In the genomic region with DNA sequence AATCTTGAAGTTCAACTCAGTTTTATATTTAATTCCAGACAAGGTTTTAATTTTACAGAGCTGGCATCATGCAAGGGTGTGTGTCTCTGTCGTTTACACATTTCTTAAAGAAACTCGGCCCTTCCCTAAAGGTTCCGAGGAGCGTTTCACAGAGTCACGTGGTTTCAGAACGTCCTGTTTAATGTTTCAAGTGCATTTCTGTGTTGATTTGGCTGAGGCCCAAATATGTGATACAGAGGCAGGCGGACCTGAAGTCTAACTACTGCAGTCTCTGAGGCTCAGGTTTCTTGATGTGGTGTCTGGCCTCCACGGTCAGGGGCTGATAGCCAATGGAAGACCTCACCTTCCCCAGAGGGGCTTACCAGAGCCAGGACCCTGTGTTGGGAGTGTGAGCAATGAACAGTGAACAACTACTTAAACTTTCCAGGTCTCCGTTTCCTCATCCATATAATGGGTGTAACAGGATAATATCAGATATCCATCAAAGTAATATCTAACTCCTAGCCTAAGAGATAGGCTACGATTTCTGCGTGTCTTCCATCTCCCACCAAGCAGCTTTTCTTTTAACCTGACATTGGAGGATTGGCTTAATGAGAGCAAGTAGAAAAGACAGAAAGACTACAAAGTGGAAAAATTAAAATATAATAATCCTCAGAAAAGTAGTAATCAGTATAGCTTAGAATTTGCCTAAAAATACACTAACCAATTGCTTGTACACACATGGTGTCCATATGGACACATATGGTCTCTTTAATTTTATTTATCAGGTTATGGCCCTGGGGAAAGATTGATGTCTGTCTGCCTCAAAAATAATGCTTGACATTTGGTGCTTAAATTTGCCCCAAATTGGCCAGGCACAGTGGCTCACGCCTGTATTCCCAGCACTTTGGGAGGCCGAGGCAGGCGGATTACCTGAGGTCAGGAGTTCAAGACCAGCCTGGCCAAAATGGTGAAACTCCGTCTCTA, we compare ENCODE assay signal across 8 cellular contexts. TPM values are rescaled to one million over a fixed set of nuclear protein-coding genes. Genes with fewer than 3 reads are reported as not detected.
DNase-seq lines count a peak whose midpoint lies in the region; ATAC-seq and TF ChIP-seq lines count a peak whose summit lies in the region.

No MANE protein-coding gene starts in this region.

- ATAC-seq in DND-41 (ENCODE audit: insufficient read depth, low read depth) = peak; percentile 13; the same call in 2 of the 3 replicates
- no peak for ATAC-seq in GM18505 (IDR thresholded peaks at IDR 0.05; ENCODE audit: unreplicated experiment)
- ATAC-seq in HG03354 (IDR thresholded peaks at IDR 0.05; ENCODE audit: poor library complexity, severe bottlenecking, unreplicated experiment) = no peak

- H3K79me2 ChIP-seq in DND-41 (ENCODE audit: insufficient read depth, low read length) (peaks cover 10% of the 10 kb centered on the region; the same call in 1 of the 2 replicates), MM.1S (ENCODE audit: low read length) (no peaks in the 10 kb centered on the region)

- TF ChIP-seq CTCF in DND-41 (IDR thresholded peaks at IDR 0.05; ENCODE audit: borderline replicate concordance, extremely low read depth, low read length, poor library complexity, severe bottlenecking) (no peak), MM.1S (IDR thresholded peaks at IDR 0.05; ENCODE audit: low read length) (no peak), WI38 (IDR thresholded peaks at IDR 0.05; ENCODE audit: low read depth, low read length) (no peak)

- H3K27ac ChIP-seq in DND-41 (ENCODE audit: low read length) (peak overlapping the region; percentile 90), MM.1S (ENCODE audit: low read length) (no peak overlapping the region), skeletal muscle tissue (ENCODE audit: low read depth, low read length) (no peak overlapping the region)

- H3K27me3 ChIP-seq in DND-41 (ENCODE audit: insufficient read depth, low read length, poor library complexity) = no peaks in the 10 kb centered on the region
- 0 out of 2 replicates have a peak, but pooled peaks cover 6% of the 10 kb centered on the region for H3K27me3 ChIP-seq in MM.1S (replicated peaks; ENCODE audit: insufficient read depth, low read length)
- H3K27me3 ChIP-seq in skeletal muscle tissue (ENCODE audit: control insufficient read depth in 3 of 3, insufficient read depth in 3 of 3, low read length in 3 of 3) = peaks cover 0 to 6% (median 4%) of the 10 kb centered on the region in 3 donors

- H3K4me1 ChIP-seq in DND-41 (ENCODE audit: insufficient read depth, low read length) (peaks cover 30% of the 10 kb centered on the region), MM.1S (ENCODE audit: low read length) (no peaks in the 10 kb centered on the region), skeletal muscle tissue (ENCODE audit: control insufficient read depth in 3 of 3, insufficient read depth in 3 of 3, low read length in 3 of 3) (peaks cover 16 to 22% (median 16%) of the 10 kb centered on the region in 3 donors)

- H3K9ac ChIP-seq in DND-41 (ENCODE audit: low read depth, low read length) = peak overlapping the region; percentile 86
- no peak overlapping the region for H3K9ac ChIP-seq in MM.1S (ENCODE audit: low read length)
- peak overlapping the region in 2 of 3 donors; percentile 50 to 79 for H3K9ac ChIP-seq in skeletal muscle tissue (ENCODE audit: low read depth in 1 of 3, low read length in 3 of 3)

- DNase-seq in DND-41 = peak; percentile 63
- no peak for DNase-seq in MM.1S
- DNase-seq in glomerular visceral epithelial cell (ENCODE audit: extremely low spot score) = peak; percentile 59
- DNase-seq in activated gamma-delta T cell (lab: John Stamatoyannopoulos, UW) = no peak

- H4K20me1 ChIP-seq in DND-41 (ENCODE audit: insufficient read depth, low read length) (no peaks in the 10 kb centered on the region), MM.1S (ENCODE audit: insufficient read depth, low read length) (no peaks in the 10 kb centered on the region)

- H3K9me3 ChIP-seq in DND-41 (ENCODE audit: insufficient read depth, low read length, severe bottlenecking) = no peaks in the 10 kb centered on the region
- no peaks in the 10 kb centered on the region for H3K9me3 ChIP-seq in MM.1S (replicated peaks; ENCODE audit: insufficient read depth, low read length)
- H3K9me3 ChIP-seq in skeletal muscle tissue (ENCODE audit: control insufficient read depth in 3 of 3, low read length in 3 of 3) = no peaks in the 10 kb centered on the region

- H3K4me3 ChIP-seq in DND-41 (ENCODE audit: low read depth in 1 of 2, low read length in 2 of 2) = peak overlapping the region; percentile 56 to 74; a peak in 3 of 4 replicates
- H3K4me3 ChIP-seq in MM.1S (ENCODE audit: low read length) = peak overlapping the region; percentile 72; the same call in 1 of the 2 replicates
- peak overlapping the region; percentile 68 for H3K4me3 ChIP-seq in WI38 (ENCODE audit: low read depth, low read length)
- peak overlapping the region; percentile 66 to 78 (median 78) for H3K4me3 ChIP-seq in skeletal muscle tissue (ENCODE audit: low read length in 3 of 3)

- peak overlapping the region; percentile 92 for H2AFZ ChIP-seq in DND-41 (ENCODE audit: low read depth, low read length)
- H2AFZ ChIP-seq in MM.1S (ENCODE audit: low read length) = peak overlapping the region; percentile 61; the same call in 1 of the 2 replicates

- H3K36me3 ChIP-seq in DND-41 (ENCODE audit: insufficient read depth, low read length) (no peaks in the 10 kb centered on the region), MM.1S (replicated peaks; ENCODE audit: insufficient read depth, low read length) (no peaks in the 10 kb centered on the region), skeletal muscle tissue (ENCODE audit: control insufficient read depth in 3 of 3, insufficient read depth in 3 of 3, low read length in 3 of 3) (no peaks in the 10 kb centered on the region)

- no peaks in the 10 kb centered on the region for H3K9me2 ChIP-seq in MM.1S (replicated peaks; ENCODE audit: insufficient read depth, low read length)

- no peak for TF ChIP-seq POLR2A in GM18505 (IDR thresholded peaks at IDR 0.05; ENCODE audit: borderline replicate concordance, extremely low read depth, insufficient read depth, insufficient read length)

- peak overlapping the region; percentile 91 for H3K4me2 ChIP-seq in DND-41 (ENCODE audit: insufficient read depth, low read length)
- H3K4me2 ChIP-seq in MM.1S (ENCODE audit: low read depth, low read length) = peak overlapping the region; percentile 99; the same call in 1 of the 2 replicates

- H3F3A ChIP-seq in MM.1S (ENCODE audit: insufficient read depth, low read length) = no peaks in the 10 kb centered on the region

RNA-seq across cellular contexts. Expression of a gene that starts 50.0 kb away (rescaled TPM):
- total RNA-seq in skeletal muscle tissue = 21.4 TPM

Comparison
In these comparisons a context has a peak if more than half of its experiments do, and no peak if none do; other contexts are left out.
1. DNase-seq: peak in DND-41 (single experiment) and glomerular visceral epithelial cell (single experiment); none in MM.1S (single experiment) and activated gamma-delta T cell (single experiment).
2. Peak in every context shown above with its lines, with median percentiles within 50 percentile points of each other: H3K4me3 ChIP-seq.